19 cellular contexts compared by ENCODE assay signal in genomic region chr15:68636256-68636655, GRCh38. TPM values are rescaled to one million over a fixed set of nuclear protein-coding genes. Genes with fewer than 3 reads are reported as not detected.
"Had no signal": no experiment of that assay in that cellular context is flagged by ENCODE, and none has a peak within 500 bp of the region (broad histone marks: within the 10 kb centered on the region; RNA-seq: fewer than 3 reads in every experiment).

No MANE protein-coding gene starts in this region.

- H3K27ac Mint-ChIP-seq: activated B cell treated with CpG ODN at 0.5 μM for 24 hours; activated CD4-positive, alpha-beta T cell treated with anti-CD3 and anti-CD28 coated beads, Interleukin-2, amount 10 ng/mL, durations not matched to agents 24 days and 14 days; activated CD8-positive, alpha-beta T cell treated with anti-CD3 and anti-CD28 coated beads, Interleukin-2, amount 10 ng/mL, durations not matched to agents 7 days and 5 days; activated naive CD8-positive, alpha-beta T cell; T-helper 17 cell had no signal

- H3K4me3 ChIP-seq: body of pancreas, ovary, stomach had no signal

- H3K9me3 ChIP-seq: body of pancreas, ovary, stomach had no signal

- H3K36me3 Mint-ChIP-seq: activated naive CD8-positive, alpha-beta T cell had no signal

- ATAC-seq: activated CD8-positive, alpha-beta T cell treated with anti-CD3 and anti-CD28 coated beads, Interleukin-2, amount 10 ng/mL, durations not matched to agents 7 days and 5 days; body of pancreas; foreskin keratinocyte; sciatic nerve; T-helper 17 cell had no signal

- DNase-seq: activated B cell treated with CpG ODN at 0.5 μM for 24 hours; activated CD4-positive, alpha-beta T cell treated with anti-CD3 and anti-CD28 coated beads, Interleukin-2, amount 10 ng/mL, durations not matched to agents 24 days and 14 days; activated CD8-positive, alpha-beta memory T cell treated with anti-CD3 and anti-CD28 coated beads, Interleukin-2, amount 50 U/mL, for 4 hours; activated CD8-positive, alpha-beta T cell treated with anti-CD3 and anti-CD28 coated beads, Interleukin-2, amount 10 ng/mL, durations not matched to agents 7 days and 5 days; activated effector memory CD4-positive, alpha-beta T cell treated with anti-CD3 and anti-CD28 coated beads, Interleukin-2, amount 50 U/mL, for 16 hours; activated T-cell treated with anti-CD3 and anti-CD28 coated beads, Interleukin-2, amount 50 U/mL, for 48 hours; amniotic stem cell; body of pancreas; effector memory CD4-positive, alpha-beta T cell; foreskin keratinocyte; kidney glomerular epithelial cell; ovary; stimulated activated CD4-positive, alpha-beta T cell treated with anti-CD3 and anti-CD28 coated beads, Interleukin-1b, Interleukin-23, amount 100 ng/mL, for 48 hours; stomach; T-helper 17 cell had no signal

- H3K9me3 Mint-ChIP-seq: activated B cell treated with CpG ODN at 0.5 μM for 24 hours; activated CD4-positive, alpha-beta T cell treated with anti-CD3 and anti-CD28 coated beads, Interleukin-2, amount 10 ng/mL, durations not matched to agents 24 days and 14 days; central memory CD8-positive, alpha-beta T cell; neural crest cell had no signal

- H3K27ac ChIP-seq: body of pancreas, foreskin keratinocyte, stomach had no signal

- H3K4me1 ChIP-seq: body of pancreas had no signal

- H3K4me1 Mint-ChIP-seq: activated CD4-positive, alpha-beta T cell treated with anti-CD3 and anti-CD28 coated beads, Interleukin-2, amount 10 ng/mL, durations not matched to agents 24 days and 14 days; central memory CD8-positive, alpha-beta T cell had no signal

- H3K4me3 Mint-ChIP-seq: activated B cell treated with CpG ODN at 0.5 μM for 24 hours; activated CD4-positive, alpha-beta T cell treated with anti-CD3 and anti-CD28 coated beads, Interleukin-2, amount 10 ng/mL, durations not matched to agents 24 days and 14 days; activated CD8-positive, alpha-beta T cell treated with anti-CD3 and anti-CD28 coated beads, Interleukin-2, amount 10 ng/mL, durations not matched to agents 7 days and 5 days; activated naive CD8-positive, alpha-beta T cell; central memory CD8-positive, alpha-beta T cell; neural crest cell; T-helper 17 cell had no signal

- H3K36me3 ChIP-seq: ovary, stomach had no signal

- H3K27me3 ChIP-seq: body of pancreas, foreskin keratinocyte, ovary, stomach had no signal

- H3K27me3 Mint-ChIP-seq: activated B cell treated with CpG ODN at 0.5 μM for 24 hours; activated naive CD8-positive, alpha-beta T cell had no signal

RNA-seq across cellular contexts. Expression of gene CORO2B, which starts 57.5 kb away (rescaled TPM):
- total RNA-seq: activated CD8-positive, alpha-beta T cell treated with anti-CD3 and anti-CD28 coated beads, Interleukin-2, amount 10 ng/mL, durations not matched to agents 7 days and 5 days; T-helper 17 cell had no signal
